21 cellular contexts compared by ENCODE assay signal in genomic region chr4:71453516-71453915, GRCh38.
A peak's percentile ranks its signal among the peaks of the same experiment; 100 is the strongest.
DNase-seq lines count a peak whose midpoint lies in the region; ATAC-seq and TF ChIP-seq lines count a peak whose summit lies in the region.
"Had no signal": no experiment of that assay in that cellular context is flagged by ENCODE, and none has a peak within 500 bp of the region (broad histone marks: within the 10 kb centered on the region; RNA-seq: fewer than 3 reads in every experiment).

No MANE protein-coding gene starts in this region.

- no peak for ATAC-seq in GM18505 (IDR thresholded peaks at IDR 0.05; ENCODE audit: unreplicated experiment)
- ATAC-seq: A549, Right ventricle myocardium inferior, SK-N-SH treated with all-trans-retinoic acid at 6 μM for 48 hours had no signal

- DNase-seq in NCI-H2171 treated with DMSO at 0.1 percent for 48 hours (lab: John Stamatoyannopoulos, UW) (peak; percentile 69), NCI-H2171 (lab: John Stamatoyannopoulos, UW) (no peak), NCI-H1930 (lab: John Stamatoyannopoulos, UW) (peak; percentile 12 to 33), cerebellum (ENCODE audit: low spot score) (peak; percentile 81), OCI-M2 (lab: John Stamatoyannopoulos, UW; ENCODE audit: unreplicated experiment) (no peak)
- DNase-seq in activated CD8-positive, alpha-beta memory T cell treated with anti-CD3 and anti-CD28 coated beads, Interleukin-2, amount 50 U/mL, for 48 hours, result no peak
- DNase-seq: AML-193; Caco-2; CD4-positive, alpha-beta memory T cell; DND-41; NCI-H1048; NCI-H146; NCI-H345; NCI-H510A treated with DMSO at 0.1 percent for 48 hours; NCI-H748 treated with DMSO at 0.1 percent for 48 hours; PC-9; SJCRH30 had no signal

- TF ChIP-seq POLR2A in GM18505 (IDR thresholded peaks at IDR 0.05; ENCODE audit: borderline replicate concordance, extremely low read depth, insufficient read depth, insufficient read length), result no peak

Comparison
In these comparisons a context has a peak if more than half of its experiments do, and no peak if none do; other contexts are left out.
1. DNase-seq: peak in NCI-H2171 treated with DMSO at 0.1 percent for 48 hours (single experiment), NCI-H1930 (2 of 2) and cerebellum (single experiment); none in NCI-H2171 (single experiment), activated CD8-positive, alpha-beta memory T cell treated with anti-CD3 and anti-CD28 coated beads, Interleukin-2, amount 50 U/mL, for 48 hours (single experiment) and OCI-M2 (single experiment).